8 cellular contexts compared by ENCODE assay signal in the genomic region with DNA sequence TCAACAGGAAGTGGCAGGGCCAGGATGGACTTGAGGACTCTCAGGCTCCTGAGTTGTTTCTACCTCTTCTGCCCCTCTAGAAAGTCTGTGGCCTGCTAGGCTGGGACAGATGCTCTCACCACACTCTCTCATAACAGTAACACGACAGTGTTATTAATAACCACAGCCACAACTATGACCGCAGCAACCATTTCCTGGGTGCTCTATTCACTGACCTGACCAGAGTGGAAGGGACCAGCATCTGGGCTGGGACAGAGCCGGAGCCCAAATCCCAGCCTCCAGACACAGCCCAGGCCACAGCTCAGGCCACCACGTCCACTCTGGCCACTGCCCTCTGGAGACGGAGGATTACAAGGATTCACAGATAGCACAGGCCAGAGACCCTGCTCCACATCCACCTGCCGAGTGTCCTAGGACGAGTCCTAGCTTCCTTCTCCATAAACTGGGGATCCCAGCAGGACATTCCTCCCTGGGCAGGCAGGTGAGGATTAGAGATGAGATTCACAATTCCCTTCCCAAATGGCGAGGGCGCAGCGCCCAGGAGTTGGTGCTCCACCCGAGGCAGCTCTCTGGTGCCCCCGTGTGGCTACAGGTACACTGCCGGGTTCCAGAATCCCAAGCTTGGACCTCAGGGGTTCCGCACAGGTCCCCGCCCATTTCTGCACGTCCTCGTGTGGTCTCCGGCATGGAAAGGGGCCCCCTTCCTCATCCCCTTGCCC. TPM values are rescaled to one million over a fixed set of nuclear protein-coding genes. Genes with fewer than 3 reads are reported as not detected.
DNase-seq lines count a peak whose midpoint lies in the region; ATAC-seq, FAIRE-seq and TF ChIP-seq lines count a peak whose summit lies in the region.

No MANE protein-coding gene starts in this region.

- no peaks in the 10 kb centered on the region for H3K36me3 ChIP-seq in heart left ventricle
- H3K36me3 ChIP-seq in smooth muscle cell (ENCODE audit: low read depth), result no peaks in the 10 kb centered on the region

- H3K27ac ChIP-seq in heart left ventricle (no peak overlapping the region), smooth muscle cell (ENCODE audit: low read depth) (no peak overlapping the region)

- H3F3A ChIP-seq in smooth muscle cell (ENCODE audit: low read depth), result no peaks in the 10 kb centered on the region

- H3K79me2 ChIP-seq in smooth muscle cell (ENCODE audit: low read depth), result no peaks in the 10 kb centered on the region

- TF ChIP-seq CTCF in heart left ventricle (IDR thresholded peaks at IDR 0.05) (peak; percentile 54 to 83 (median 76)), smooth muscle cell (IDR thresholded peaks at IDR 0.05; ENCODE audit: borderline replicate concordance, insufficient read depth, poor library complexity, severe bottlenecking) (peak; percentile 73)

- no peak overlapping the region for H3K4me2 ChIP-seq in smooth muscle cell

- H3K9me3 ChIP-seq in heart left ventricle, result no peaks in the 10 kb centered on the region
- no peaks in the 10 kb centered on the region for H3K9me3 ChIP-seq in smooth muscle cell (replicated peaks; ENCODE audit: low read depth)

- no peaks in the 10 kb centered on the region for H4K20me1 ChIP-seq in smooth muscle cell (ENCODE audit: low read depth)

- in situ Hi-C loops in ACHN (cut with HindIII; ENCODE audit: low pct_ligation_motif_present, low pct_unique_long_range_greater_than_20kb, low sequenced_read_pairs), result no loop called here

- DNase-seq in ACHN, result peak; percentile 56
- DNase-seq in GM12892 (ENCODE audit: insufficient read length), result peak; percentile 72
- DNase-seq in OCI-M1 (lab: John Stamatoyannopoulos, UW), result peak; percentile 52
- DNase-seq in activated naive CD4-positive, alpha-beta T cell (lab: John Stamatoyannopoulos, UW), result peak in 3 of 4 experiments; percentile 4 to 18 (median 17)
- peak; percentile 35 to 78 (median 58) for DNase-seq in heart left ventricle
- DNase-seq in smooth muscle cell (lab: John Stamatoyannopoulos, UW; ENCODE audit: unreplicated experiment), result no peak

- intact Hi-C loops in heart left ventricle (cut with DNase I), result loop anchor here in 5 of 10 donors (2.0 to 10.0 kb wide), 5 partner anchors 57 to 610 kb away; no protein-coding TSS in a partner anchor

- no peak overlapping the region for H3K9ac ChIP-seq in smooth muscle cell (ENCODE audit: low read depth)

- H3K4me1 ChIP-seq in heart left ventricle, result no peaks in the 10 kb centered on the region
- no peaks in the 10 kb centered on the region for H3K4me1 ChIP-seq in smooth muscle cell (ENCODE audit: low read depth)

- H2AFZ ChIP-seq in smooth muscle cell (ENCODE audit: low read depth), result no peak overlapping the region

- ATAC-seq in HG03175 (IDR thresholded peaks at IDR 0.05; ENCODE audit: unreplicated experiment) (peak; percentile 63), heart left ventricle (peak in 3 of 4 donors; percentile 54 to 62 (median 59)), HG03196 (IDR thresholded peaks at IDR 0.05; ENCODE audit: unreplicated experiment) (no peak)

- H3K4me3 ChIP-seq in heart left ventricle (no peak overlapping the region), smooth muscle cell (no peak overlapping the region)

- WGBS in heart left ventricle, 4 donors, result 24 to 28% (median 26%) methylated on average over 17 to 18 of the region's 18 CpGs
- WGBS in smooth muscle cell (ENCODE audit: low lambda C conversion rate), result 44% methylated on average over 14 of the region's 18 CpGs

- peak; percentile 90 for FAIRE-seq in GM12892 (lab: Jason Lieb, UNC)

- no peak for TF ChIP-seq POLR2A in GM12892 (IDR thresholded peaks at IDR 0.05; ENCODE audit: low read depth, low read length)
- no peak for TF ChIP-seq POLR2A in heart left ventricle (IDR thresholded peaks at IDR 0.05)

- H3K27me3 ChIP-seq in heart left ventricle (peaks cover 2 to 51% (median 13%) of the 10 kb centered on the region in 9 donors), smooth muscle cell (ENCODE audit: low read depth) (peaks cover 26% of the 10 kb centered on the region)

RNA-seq across cellular contexts. Expression of a gene that starts 7.1 kb away (rescaled TPM):
- not detected for polyA plus RNA-seq in GM12892 (2012; ENCODE audit: missing spikeins)
- not detected for total RNA-seq in heart left ventricle
- polyA plus RNA-seq in heart left ventricle, result not detected
- not detected in 2 replicates for total RNA-seq in smooth muscle cell
- polyA plus RNA-seq in smooth muscle cell, result not detected in 2 replicates

RNA-seq across cellular contexts. Expression of a gene that starts 22.4 kb away (rescaled TPM):
- not detected for polyA plus RNA-seq in GM12892 (2012; ENCODE audit: missing spikeins)
- total RNA-seq in heart left ventricle (under 1 TPM in 3 of 9 donors, not detected in 6; 0.07 to 0.92 (median 0.21) TPM), smooth muscle cell (2.6 and 2.7 TPM in 2 replicates)
- polyA plus RNA-seq in heart left ventricle (under 1 TPM; 0.19 to 0.24 TPM), smooth muscle cell (4.9 and 5.0 TPM in 2 replicates)

RNA-seq across cellular contexts. Expression of a gene that starts 38.8 kb away (rescaled TPM):
- polyA plus RNA-seq in GM12892 (2012; ENCODE audit: missing spikeins), result not detected
- total RNA-seq in heart left ventricle (1 to 10 TPM in 1 of 9 donors, under 1 TPM in 3, not detected in 5; 0.16 to 1.9 (median 0.23) TPM), smooth muscle cell (11.6 and 14.5 TPM in 2 replicates)
- polyA plus RNA-seq in heart left ventricle (under 1 TPM; 0.11 to 0.18 TPM), smooth muscle cell (8.2 and 11.0 TPM in 2 replicates)
